Comparison of ENCODE assay signal across 20 cellular contexts in the genomic region with DNA sequence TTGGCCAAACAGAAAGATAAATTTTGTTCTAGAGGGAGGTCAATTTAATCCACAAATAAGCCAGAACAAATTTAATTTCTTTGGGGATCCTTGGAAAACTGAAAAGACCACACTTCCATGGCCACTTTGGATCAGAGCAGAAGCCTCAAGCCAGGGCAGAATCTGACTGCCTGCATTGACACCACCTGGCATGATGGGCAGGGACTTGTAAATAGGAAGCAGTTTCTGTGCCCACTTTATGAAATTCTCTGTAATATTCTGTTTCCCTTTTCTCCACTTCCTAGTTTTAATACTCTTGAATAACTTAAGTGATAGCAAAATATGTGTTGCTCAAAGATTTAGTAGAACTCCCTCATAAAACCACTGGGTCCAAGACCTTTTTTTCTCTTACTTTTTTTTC. TPM values are rescaled to one million over a fixed set of nuclear protein-coding genes. Genes with fewer than 3 reads are reported as not detected.
A peak's percentile ranks its signal among the peaks of the same experiment; 100 is the strongest.
DNase-seq lines count a peak whose midpoint lies in the region; ATAC-seq, FAIRE-seq and TF ChIP-seq lines count a peak whose summit lies in the region.
"Had no signal": no experiment of that assay in that cellular context is flagged by ENCODE, and none has a peak within 500 bp of the region (broad histone marks: within the 10 kb centered on the region; RNA-seq: fewer than 3 reads in every experiment).

No MANE protein-coding gene starts in this region.

- H3K27ac Mint-ChIP-seq in stimulated activated memory B cell treated with anti-CD40 and anti-IgM and Interleukin-4, amounts not matched to agents 10 μg/mL and 1 μg/mL and 100 μg/mL, for 72 hours: peak overlapping the region; percentile 77
- H3K27ac Mint-ChIP-seq: activated T-helper 2 cell treated with anti-CD3 and anti-CD28 coated beads, Interferon-gamma antibody, Interleukin-2, Interleukin-4, amounts not matched to agents 10 μg/mL and 5 μg/mL and 100 μg/mL, durations not matched to agents 14 hours and 24 hours and 36 hours; endodermal cell; T-helper 17 cell had no signal

- no TSS peak for BruUV-seq in OCI-LY7 (replicated peaks; lab: Mats Ljungman, UMichigan)

- H3K4me3 ChIP-seq in HL-60 (replicated peaks; ENCODE audit: insufficient read depth, low read length) (no peak overlapping the region), OCI-LY7 (ENCODE audit: low read depth, low read length, poor library complexity, severe bottlenecking) (no peak overlapping the region), right atrium auricular region (no peak overlapping the region), psoas muscle (no peak overlapping the region)
- H3K4me3 ChIP-seq: skin epidermis, suprapubic skin had no signal

- H3K9me3 Mint-ChIP-seq in stimulated activated memory B cell treated with anti-CD40 and anti-IgM and Interleukin-4, amounts not matched to agents 10 μg/mL and 1 μg/mL and 100 μg/mL, for 72 hours: peaks cover 2% of the 10 kb centered on the region
- H3K9me3 Mint-ChIP-seq: activated T-helper 2 cell treated with anti-CD3 and anti-CD28 coated beads, Interferon-gamma antibody, Interleukin-2, Interleukin-4, amounts not matched to agents 10 μg/mL and 5 μg/mL and 100 μg/mL, durations not matched to agents 14 hours and 24 hours and 36 hours; endodermal cell had no signal

- H3K27me3 ChIP-seq in HL-60 (ENCODE audit: insufficient read depth, poor library complexity, severe bottlenecking): no peaks in the 10 kb centered on the region
- no peaks in the 10 kb centered on the region for H3K27me3 ChIP-seq in right atrium auricular region
- peaks cover 0 to 3% (median 0%) of the 10 kb centered on the region in 3 donors for H3K27me3 ChIP-seq in psoas muscle (ENCODE audit: insufficient read depth in 3 of 3, low read length in 2 of 3)
- H3K27me3 ChIP-seq: suprapubic skin had no signal

- no peak for ATAC-seq in stimulated activated memory B cell treated with anti-CD40 and anti-IgM and Interleukin-4, amounts not matched to agents 10 μg/mL and 1 μg/mL and 100 μg/mL, for 72 hours
- ATAC-seq in psoas muscle: no peak

- no peak for TF ChIP-seq CTCF in HL-60 (IDR thresholded peaks at IDR 0.05; ENCODE audit: insufficient read depth, low read length)
- TF ChIP-seq CTCF in OCI-LY7 (conservative IDR thresholded peaks at IDR 0.05; ENCODE audit: low read length): no peak
- no peak for TF ChIP-seq CTCF in right atrium auricular region (IDR thresholded peaks at IDR 0.05)
- no peak for TF ChIP-seq CTCF in psoas muscle (IDR thresholded peaks at IDR 0.05)

- intact Hi-C loops in OCI-LY7 (cut with micrococcal nuclease; ENCODE audit: unreplicated experiment) (loop anchor here (2.0 kb wide), 1 partner anchor 31 kb away; no protein-coding TSS in a partner anchor), psoas muscle (cut with DNase I) (no loop called here)

- no peaks in the 10 kb centered on the region for H4K20me1 ChIP-seq in OCI-LY7 (ENCODE audit: insufficient read depth, low read length)

- peaks cover 28% of the 10 kb centered on the region for H3K4me1 ChIP-seq in OCI-LY7 (ENCODE audit: insufficient read depth, low read length, poor library complexity, severe bottlenecking)
- peaks cover 0 to 26% of the 10 kb centered on the region in 2 donors for H3K4me1 ChIP-seq in right atrium auricular region
- peaks cover 5% of the 10 kb centered on the region for H3K4me1 ChIP-seq in psoas muscle
- H3K4me1 ChIP-seq: suprapubic skin had no signal

- H3K4me3 Mint-ChIP-seq in stimulated activated memory B cell treated with anti-CD40 and anti-IgM and Interleukin-4, amounts not matched to agents 10 μg/mL and 1 μg/mL and 100 μg/mL, for 72 hours: no peak overlapping the region
- H3K4me3 Mint-ChIP-seq: endodermal cell had no signal

- H3K27me3 Mint-ChIP-seq in stimulated activated memory B cell treated with anti-CD40 and anti-IgM and Interleukin-4, amounts not matched to agents 10 μg/mL and 1 μg/mL and 100 μg/mL, for 72 hours: no peaks in the 10 kb centered on the region

- DNase-seq in HL-60 (ENCODE audit: low read depth in 1 of 2, low spot score in 1 of 2) (peak in 1 of 2 experiments; percentile 71), OCI-LY7 (ENCODE audit: low spot score) (peak; percentile 26), right atrium auricular region (ENCODE audit: low spot score) (no peak), psoas muscle (no peak), frontal cortex (ENCODE audit: low spot score in 2 of 2) (no peak), activated gamma-delta T cell treated with Interleukin-2 at 50 U/mL for 16 hours (no peak)
- DNase-seq: endodermal cell; H7; NCI-H1436; NCI-H2227 treated with DMSO at 0.1 percent for 48 hours; stimulated activated CD4-positive, alpha-beta T cell treated with anti-CD3 and anti-CD28 coated beads, Interleukin-4, amount 100 ng/mL, for 24 hours; T-helper 17 cell had no signal

- CTCF ChIA-PET in OCI-LY7 (lab: Charles Lee; ENCODE audit: unreplicated experiment): no interaction called here

- H3K9me3 ChIP-seq in OCI-LY7 (ENCODE audit: low read length) (no peaks in the 10 kb centered on the region), right atrium auricular region (no peaks in the 10 kb centered on the region), psoas muscle (no peaks in the 10 kb centered on the region)
- H3K9me3 ChIP-seq: suprapubic skin had no signal

- H3K79me2 ChIP-seq in OCI-LY7 (ENCODE audit: insufficient read depth, low read depth, low read length): no peaks in the 10 kb centered on the region

- H3K4me2 ChIP-seq in OCI-LY7 (ENCODE audit: low read length): peak overlapping the region; percentile 64

- POLR2A ChIA-PET in OCI-LY7 (lab: Charles Lee): no interaction called here

- no peak for FAIRE-seq in frontal cortex (lab: Jason Lieb, UNC)
- FAIRE-seq: G401.6 had no signal

- no peaks in the 10 kb centered on the region for H3K36me3 Mint-ChIP-seq in stimulated activated memory B cell treated with anti-CD40 and anti-IgM and Interleukin-4, amounts not matched to agents 10 μg/mL and 1 μg/mL and 100 μg/mL, for 72 hours

- H3K36me3 ChIP-seq in OCI-LY7 (ENCODE audit: insufficient read depth, low read length): no peaks in the 10 kb centered on the region
- no peaks in the 10 kb centered on the region for H3K36me3 ChIP-seq in right atrium auricular region
- no peaks in the 10 kb centered on the region for H3K36me3 ChIP-seq in psoas muscle (ENCODE audit: insufficient read depth in 1 of 2, low read depth in 1 of 2)
- H3K36me3 ChIP-seq: suprapubic skin had no signal

- H3K27ac ChIP-seq in HL-60 (replicated peaks) (peak overlapping the region; percentile 82), OCI-LY7 (ENCODE audit: low read depth, low read length, poor library complexity, severe bottlenecking) (no peak overlapping the region), right atrium auricular region (peak overlapping the region; percentile 52 to 55), psoas muscle (no peak overlapping the region)

- H2AFZ ChIP-seq in OCI-LY7 (ENCODE audit: low read length): peak overlapping the region; percentile 97

- H3K9me2 ChIP-seq in OCI-LY7 (ENCODE audit: insufficient read depth, low read length): no peaks in the 10 kb centered on the region

- H3K4me1 Mint-ChIP-seq in stimulated activated memory B cell treated with anti-CD40 and anti-IgM and Interleukin-4, amounts not matched to agents 10 μg/mL and 1 μg/mL and 100 μg/mL, for 72 hours: peaks cover 40% of the 10 kb centered on the region
- H3K4me1 Mint-ChIP-seq: T-helper 17 cell had no signal

RNA-seq across cellular contexts. Expression of a gene that starts 6.7 kb away (rescaled TPM):
- not detected in 2 replicates for total RNA-seq in OCI-LY7 (2014; rRNA removed; shearing (Covaris generic))
- total RNA-seq in OCI-LY7 (2022): not detected in 2 replicates
- total RNA-seq in right atrium auricular region: not detected
- total RNA-seq in psoas muscle: not detected
- not detected for polyA plus RNA-seq in psoas muscle
- not detected for total RNA-seq in frontal cortex
- total RNA-seq: activated T-helper 2 cell treated with anti-CD3 and anti-CD28 coated beads, Interferon-gamma antibody, Interleukin-2, Interleukin-4, amounts not matched to agents 10 μg/mL and 5 μg/mL and 100 μg/mL, durations not matched to agents 14 hours and 24 hours and 36 hours; endodermal cell; H7; kidney epithelial cell; mononuclear cell; osteoblast; suprapubic skin; T-helper 17 cell had no signal

Comparison
In these comparisons a context has a peak if more than half of its experiments do, and no peak if none do; other contexts are left out.
1. H3K27ac ChIP-seq: peak in HL-60 (single experiment) and right atrium auricular region (2 of 2); none in OCI-LY7 (single experiment) and psoas muscle (single experiment).